ENCODE assay signal across 20 cellular contexts in the genomic region with DNA sequence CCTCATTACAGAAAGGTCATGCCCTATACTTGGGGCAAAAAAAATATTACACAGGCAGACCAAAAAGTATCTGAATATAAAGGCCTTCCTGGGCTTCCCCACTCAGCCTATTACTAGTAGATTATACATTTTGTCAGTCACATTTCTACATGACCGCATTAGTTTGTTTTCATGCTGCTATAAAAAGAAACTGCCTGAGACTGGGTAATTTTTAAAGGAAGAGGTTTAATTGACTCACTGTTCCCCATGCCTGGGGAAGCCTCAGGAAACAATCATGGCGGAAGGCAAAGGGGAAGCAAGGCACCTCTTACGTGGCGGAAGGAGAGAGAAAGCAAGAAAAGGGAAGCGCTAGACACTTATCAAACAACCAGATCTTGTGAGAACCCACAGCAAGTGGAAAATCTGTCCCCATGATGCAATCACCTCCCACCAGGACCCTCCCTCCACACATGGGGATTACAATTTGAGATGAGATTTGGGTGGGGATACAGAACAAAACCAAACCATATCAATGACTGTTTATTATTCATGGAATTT.
"Had no signal": no experiment of that assay in that cellular context is flagged by ENCODE, and none has a peak within 500 bp of the region (broad histone marks: within the 10 kb centered on the region; RNA-seq: fewer than 3 reads in every experiment).

No MANE protein-coding gene starts in this region.

- H3K9me3 ChIP-seq: body of pancreas, esophagus squamous epithelium, lower lobe of right lung, prostate gland, right lobe of liver, testis, upper lobe of left lung had no signal

- DNase-seq: activated CD4-positive, alpha-beta T cell treated with anti-CD3 and anti-CD28 coated beads, Interleukin-2, amount 10 ng/mL, durations not matched to agents 7 days and 5 days; activated naive CD8-positive, alpha-beta T cell treated with anti-CD3 and anti-CD28 coated beads for 36 hours; amygdala; body of pancreas; central memory CD4-positive, alpha-beta T cell; effector CD8-positive, alpha-beta T cell; esophagus squamous epithelium; left colon; lower lobe of right lung; midbrain; right lobe of liver; stimulated activated naive CD8-positive, alpha-beta T cell treated with anti-CD3 and anti-CD28 coated beads, Interleukin-15, amount 100 ng/mL, for 72 hours; testis; upper lobe of left lung had no signal

- H3K4me1 Mint-ChIP-seq: activated CD4-positive, alpha-beta T cell treated with anti-CD3 and anti-CD28 coated beads, Interleukin-2, amount 10 ng/mL, durations not matched to agents 7 days and 5 days; activated naive CD8-positive, alpha-beta T cell treated with anti-CD3 and anti-CD28 coated beads for 36 hours; neural crest cell; stimulated activated naive CD8-positive, alpha-beta T cell treated with anti-CD3 and anti-CD28 coated beads, Interleukin-15, amount 100 ng/mL, for 72 hours had no signal

- H3K4me3 ChIP-seq: body of pancreas, coronary artery, esophagus squamous epithelium, lower lobe of right lung, prostate gland, right lobe of liver, smooth muscle cell, testis, upper lobe of left lung had no signal

- H3K27ac Mint-ChIP-seq: activated CD4-positive, alpha-beta T cell treated with anti-CD3 and anti-CD28 coated beads, Interleukin-2, amount 10 ng/mL, durations not matched to agents 7 days and 5 days; activated naive CD8-positive, alpha-beta T cell treated with anti-CD3 and anti-CD28 coated beads for 36 hours; activated T-helper 1 cell treated with anti-CD3 and anti-CD28 coated beads, Interleukin-12 subunit alpha, Interleukin-12 subunit beta, Interleukin-2, Interleukin-4 antibody, amounts not matched to agents 30 ng/mL and 10 ng/mL and 1 ng/mL, durations not matched to agents 14 hours and 24 hours and 36 hours; stimulated activated naive CD8-positive, alpha-beta T cell treated with anti-CD3 and anti-CD28 coated beads, Interleukin-15, amount 100 ng/mL, for 72 hours; T-helper 2 cell treated with Interferon-gamma antibody and Interleukin-4, amounts not matched to agents 5 μg/mL and 100 μg/mL, for 36 hours had no signal

- ATAC-seq: body of pancreas; left colon; lower lobe of right lung; right lobe of liver; stimulated activated naive CD8-positive, alpha-beta T cell treated with anti-CD3 and anti-CD28 coated beads, Interleukin-15, amount 100 ng/mL, for 72 hours had no signal

- H3K27me3 Mint-ChIP-seq: activated CD4-positive, alpha-beta T cell treated with anti-CD3 and anti-CD28 coated beads, Interleukin-2, amount 10 ng/mL, durations not matched to agents 7 days and 5 days; activated naive CD8-positive, alpha-beta T cell treated with anti-CD3 and anti-CD28 coated beads for 36 hours; stimulated activated naive CD8-positive, alpha-beta T cell treated with anti-CD3 and anti-CD28 coated beads, Interleukin-15, amount 100 ng/mL, for 72 hours had no signal

- H3K27ac ChIP-seq: body of pancreas, coronary artery, esophagus squamous epithelium, lower lobe of right lung, prostate gland, right lobe of liver, testis, upper lobe of left lung had no signal

- H3K4me3 Mint-ChIP-seq: activated CD4-positive, alpha-beta T cell treated with anti-CD3 and anti-CD28 coated beads, Interleukin-2, amount 10 ng/mL, durations not matched to agents 7 days and 5 days; activated naive CD8-positive, alpha-beta T cell treated with anti-CD3 and anti-CD28 coated beads for 36 hours; activated T-helper 1 cell treated with anti-CD3 and anti-CD28 coated beads, Interleukin-12 subunit alpha, Interleukin-12 subunit beta, Interleukin-2, Interleukin-4 antibody, amounts not matched to agents 30 ng/mL and 10 ng/mL and 1 ng/mL, durations not matched to agents 14 hours and 24 hours and 36 hours; neural crest cell; stimulated activated naive CD8-positive, alpha-beta T cell treated with anti-CD3 and anti-CD28 coated beads, Interleukin-15, amount 100 ng/mL, for 72 hours; T-helper 2 cell treated with Interferon-gamma antibody and Interleukin-4, amounts not matched to agents 5 μg/mL and 100 μg/mL, for 36 hours had no signal

- H3K27me3 ChIP-seq: body of pancreas, esophagus squamous epithelium, right lobe of liver, testis, upper lobe of left lung had no signal

- H3K36me3 Mint-ChIP-seq: activated naive CD8-positive, alpha-beta T cell treated with anti-CD3 and anti-CD28 coated beads for 36 hours had no signal
